In genomic region chr10:110069502-110069982, GRCh38 we compare ENCODE assay signal across 8 cellular contexts.
DNase-seq lines count a peak whose midpoint lies in the region; ATAC-seq and TF ChIP-seq lines count a peak whose summit lies in the region.

No MANE protein-coding gene starts in this region.

- TF ChIP-seq CTCF in lower lobe of right lung (IDR thresholded peaks at IDR 0.05), result no peak

- peak; percentile 29 for DNase-seq in CD1c-positive myeloid dendritic cell (ENCODE audit: extremely low spot score)
- DNase-seq in SJCRH30, result peak in 1 of 2 experiments; percentile 49
- DNase-seq in lower lobe of right lung, result no peak
- no peak for DNase-seq in SKM-1 treated with dmso at 0.1 percent for 144 hours (lab: John Stamatoyannopoulos, UW; ENCODE audit: unreplicated experiment)
- DNase-seq in occipital lobe (lab: John Stamatoyannopoulos, UW), result no peak
- DNase-seq in SIG-M5 (lab: John Stamatoyannopoulos, UW), result no peak

- ATAC-seq in GM19043 (IDR thresholded peaks at IDR 0.05; ENCODE audit: low read depth, unreplicated experiment) (peak; percentile 58), HG03103 (IDR thresholded peaks at IDR 0.05; ENCODE audit: low read depth, unreplicated experiment) (peak; percentile 67), lower lobe of right lung (peak in 1 of 2 donors; percentile 56)

- H3K4me3 ChIP-seq in SJCRH30, result no peak overlapping the region
- H3K4me3 ChIP-seq in lower lobe of right lung, result no peak overlapping the region

- peaks cover 41% of the 10 kb centered on the region for H3K4me1 ChIP-seq in SJCRH30
- H3K4me1 ChIP-seq in lower lobe of right lung, result peaks cover 54% of the 10 kb centered on the region

- H3K36me3 ChIP-seq in SJCRH30 (no peaks in the 10 kb centered on the region), lower lobe of right lung (no peaks in the 10 kb centered on the region)

- H3K9me3 ChIP-seq in SJCRH30 (replicated peaks) (no peaks in the 10 kb centered on the region), lower lobe of right lung (no peaks in the 10 kb centered on the region)

- intact Hi-C loops in lower lobe of right lung (cut with DNase I), result no loop called here

- peak overlapping the region; percentile 90 for H3K27ac ChIP-seq in SJCRH30
- peak overlapping the region; percentile 65 for H3K27ac ChIP-seq in lower lobe of right lung

- H3K27me3 ChIP-seq in SJCRH30 (no peaks in the 10 kb centered on the region), lower lobe of right lung (ENCODE audit: low read depth) (no peaks in the 10 kb centered on the region)
